Comparison of ENCODE assay signal across 27 cellular contexts in the genomic region with DNA sequence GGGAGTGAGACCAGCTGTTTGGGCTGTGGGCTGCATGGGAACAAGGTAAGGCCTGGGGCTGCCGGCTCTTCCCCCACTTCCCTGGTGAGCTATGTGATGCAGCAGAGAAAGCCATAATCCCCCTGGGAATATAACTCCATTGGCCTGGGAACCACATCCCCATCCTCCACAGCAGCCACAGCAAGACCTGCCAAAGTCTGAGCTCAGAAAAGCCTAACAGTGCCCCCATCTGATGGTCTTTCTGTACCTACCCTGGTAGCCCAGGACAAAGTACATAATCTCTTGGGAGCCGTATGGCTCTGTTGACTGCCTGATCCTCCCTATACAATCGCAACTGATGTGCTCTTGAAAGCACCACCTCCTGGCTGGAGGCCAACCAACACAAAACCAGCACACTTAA.
"Had no signal": no experiment of that assay in that cellular context is flagged by ENCODE, and none has a peak within 500 bp of the region (broad histone marks: within the 10 kb centered on the region; RNA-seq: fewer than 3 reads in every experiment).

No MANE protein-coding gene starts in this region.

- H3K4me3 ChIP-seq: psoas muscle, sigmoid colon, smooth muscle cell, stomach, thyroid gland, upper lobe of right lung had no signal

- H3K27me3 ChIP-seq: sigmoid colon, stomach, thyroid gland, upper lobe of right lung had no signal

- H3K9ac ChIP-seq: parathyroid adenoma had no signal

- H3K9me3 ChIP-seq: psoas muscle, sigmoid colon, thyroid gland, upper lobe of right lung had no signal

- H2AFZ ChIP-seq: parathyroid adenoma had no signal

- H3K27ac ChIP-seq: parathyroid adenoma, psoas muscle, sigmoid colon, stomach, thyroid gland, upper lobe of right lung, VCaP had no signal

- FAIRE-seq: kidney had no signal

- H3K4me2 ChIP-seq: smooth muscle cell had no signal

- H3K36me3 ChIP-seq: sigmoid colon, stomach, thyroid gland, upper lobe of right lung had no signal

- H3K79me2 ChIP-seq: parathyroid adenoma had no signal

- H3K4me1 ChIP-seq: parathyroid adenoma, psoas muscle, sigmoid colon, stomach, thyroid gland, upper lobe of right lung had no signal

- DNase-seq: activated CD4-positive, alpha-beta memory T cell treated with anti-CD3 and anti-CD28 coated beads, Interleukin-2, amount 10 ng/mL, durations not matched to agents 7 days and 5 days; activated CD4-positive, alpha-beta T cell treated with anti-CD3 and anti-CD28 coated beads, Interleukin-2, amount 10 ng/mL, durations not matched to agents 24 days and 14 days; activated CD4-positive, CD25-positive, alpha-beta regulatory T cell treated with anti-CD3 and anti-CD28 coated beads, Interleukin-2, amount 50 U/mL, for 72 hours; activated CD8-positive, alpha-beta memory T cell treated with anti-CD3 and anti-CD28 coated beads, Interleukin-2, amount 50 U/mL, for 48 hours; activated gamma-delta T cell; activated naive CD4-positive, alpha-beta T cell treated with anti-CD3 and anti-CD28 coated beads, Interleukin-2, amount 50 U/mL, for 16 hours; activated T-cell treated with anti-CD3 and anti-CD28 coated beads, Interleukin-2, amount 50 U/mL, for 24 hours; amniotic stem cell; central memory CD4-positive, alpha-beta T cell; foreskin fibroblast; head of caudate nucleus; hypothalamus; immature natural killer cell; kidney; left colon; naive thymus-derived CD8-positive, alpha-beta T cell; occipital lobe; psoas muscle; sigmoid colon; stimulated activated CD4-positive, alpha-beta T cell treated with anti-CD3 and anti-CD28 coated beads, Interleukin-1b, Interleukin-23, amount 100 ng/mL, for 48 hours; stimulated activated naive B cell treated with anti-CD40 and anti-IgM and Interleukin-4, amounts not matched to agents 10 μg/mL and 1 μg/mL and 100 μg/mL, for 72 hours; stomach; thyroid gland; upper lobe of right lung had no signal
